ENCODE assay signal across 8 cellular contexts in the genomic region with DNA sequence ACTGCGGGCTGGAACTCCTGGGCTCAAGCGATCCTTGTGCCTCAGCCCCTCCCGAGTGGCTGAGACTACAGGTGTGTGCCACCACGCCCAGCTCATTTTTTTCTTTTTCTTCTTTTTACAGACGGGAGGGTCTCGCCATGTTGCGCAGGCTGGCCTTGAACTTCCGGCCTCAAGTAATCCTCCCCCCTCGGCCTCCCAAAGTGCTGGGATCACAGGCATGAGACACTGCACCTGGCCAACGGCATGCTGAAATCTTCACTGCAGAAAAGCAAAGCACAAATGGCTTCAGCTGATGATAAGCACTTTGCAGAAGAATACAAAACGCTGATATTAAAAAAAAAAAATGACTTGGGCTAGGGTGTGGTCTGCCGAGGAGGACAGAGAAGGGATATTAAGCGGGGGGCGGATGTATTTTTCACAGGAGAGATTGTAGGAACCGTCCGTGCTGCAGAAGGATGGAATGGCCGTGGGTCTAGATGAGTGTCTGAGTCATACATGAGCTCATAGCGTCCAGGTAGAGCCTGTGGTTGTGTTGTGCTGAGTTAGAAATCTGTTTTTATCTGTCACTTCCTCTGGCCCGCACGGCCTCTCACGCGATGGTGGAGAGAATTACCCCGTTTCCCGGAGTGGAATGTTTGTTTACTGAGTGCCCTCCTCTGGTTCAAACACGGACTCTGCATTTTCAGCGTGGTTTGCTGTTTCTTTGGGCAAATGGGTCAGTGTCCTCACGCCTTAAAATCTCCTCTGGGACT. TPM values are rescaled to one million over a fixed set of nuclear protein-coding genes. Genes with fewer than 3 reads are reported as not detected.
DNase-seq lines count a peak whose midpoint lies in the region; ATAC-seq, FAIRE-seq and TF ChIP-seq lines count a peak whose summit lies in the region.

No MANE protein-coding gene starts in this region.

- TF ChIP-seq CTCF in keratinocyte (optimal IDR thresholded peaks at IDR 0.05 in 1 of 3, IDR thresholded peaks at IDR 0.05 in 1 of 3, conservative IDR thresholded peaks at IDR 0.05 in 1 of 3; ENCODE audit: extremely low read depth in 1 of 3, insufficient read depth in 2 of 3, low read length in 3 of 3) (no peak), upper lobe of left lung (IDR thresholded peaks at IDR 0.05) (no peak)

- H3K4me3 Mint-ChIP-seq in activated CD4-positive, alpha-beta T cell treated with anti-CD3 and anti-CD28 coated beads, Interleukin-2, amount 10 ng/mL, durations not matched to agents 7 days and 5 days: peak overlapping the region; percentile 28

- H3K9ac ChIP-seq in keratinocyte (ENCODE audit: control insufficient read depth, extremely low read depth, insufficient read depth, low read length): no peak overlapping the region

- DNase-seq in COLO829 (ENCODE audit: low spot score) (peak; percentile 20), MG63 (peak; percentile 79), keratinocyte (ENCODE audit: low read depth, low spot score) (no peak), T-helper 9 cell (no peak), upper lobe of left lung (no peak), NCI-H1092 (lab: John Stamatoyannopoulos, UW) (no peak)
- DNase-seq in activated CD4-positive, alpha-beta T cell treated with anti-CD3 and anti-CD28 coated beads, Interleukin-2, amount 10 ng/mL, durations not matched to agents 7 days and 5 days: peak; percentile 67

- no peaks in the 10 kb centered on the region for H3K79me2 ChIP-seq in keratinocyte (ENCODE audit: control insufficient read depth, insufficient read depth, low read length)

- no peaks in the 10 kb centered on the region for H4K20me1 ChIP-seq in keratinocyte (ENCODE audit: control insufficient read depth, extremely low read depth, insufficient read depth, low read length)

- peak overlapping the region; percentile 20 for H2AFZ ChIP-seq in keratinocyte (ENCODE audit: control insufficient read depth, low read length)

- H3K36me3 ChIP-seq in MG63 (no peaks in the 10 kb centered on the region), keratinocyte (ENCODE audit: control insufficient read depth in 2 of 2, extremely low read depth in 1 of 2, insufficient read depth in 2 of 2, low read length in 2 of 2) (no peaks in the 10 kb centered on the region), upper lobe of left lung (no peaks in the 10 kb centered on the region)

- H3K9me1 ChIP-seq in keratinocyte (ENCODE audit: control insufficient read depth, extremely low read depth, insufficient read depth, low read length): no peaks in the 10 kb centered on the region

- H3K9me3 ChIP-seq in MG63 (no peaks in the 10 kb centered on the region; the same call in 1 of the 2 replicates), keratinocyte (ENCODE audit: control insufficient read depth, low read depth, low read length) (no peaks in the 10 kb centered on the region), upper lobe of left lung (no peaks in the 10 kb centered on the region)

- ATAC-seq in GM21367 (IDR thresholded peaks at IDR 0.05; ENCODE audit: unreplicated experiment) (peak; percentile 60), upper lobe of left lung (ENCODE audit: low FRiP score in 2 of 2) (no peak)

- peaks cover 2% of the 10 kb centered on the region for H3K36me3 Mint-ChIP-seq in activated CD4-positive, alpha-beta T cell treated with anti-CD3 and anti-CD28 coated beads, Interleukin-2, amount 10 ng/mL, durations not matched to agents 7 days and 5 days (ENCODE audit: low read depth)

- peak overlapping the region; percentile 84 for H3K27ac Mint-ChIP-seq in activated CD4-positive, alpha-beta T cell treated with anti-CD3 and anti-CD28 coated beads, Interleukin-2, amount 10 ng/mL, durations not matched to agents 7 days and 5 days

- POLR2A ChIA-PET in activated CD4-positive, alpha-beta T cell treated with anti-CD3 and anti-CD28 coated beads, Interleukin-2, amount 10 ng/mL, durations not matched to agents 7 days and 5 days (lab: Charles Lee): no interaction called here

- no peak for TF ChIP-seq POLR2A in upper lobe of left lung (IDR thresholded peaks at IDR 0.05)

- H3K4me1 ChIP-seq in keratinocyte (ENCODE audit: control insufficient read depth, extremely low read depth, insufficient read depth, low read length) (no peaks in the 10 kb centered on the region), upper lobe of left lung (peaks cover 0 to 6% (median 3%) of the 10 kb centered on the region in 4 donors)

- CTCF ChIA-PET in activated CD4-positive, alpha-beta T cell treated with anti-CD3 and anti-CD28 coated beads, Interleukin-2, amount 10 ng/mL, durations not matched to agents 7 days and 5 days (lab: Charles Lee): no interaction called here

- dilution Hi-C loops in keratinocyte (cut with MboI; ENCODE audit: extremely low pct_ligation_motif_present, low sequenced_read_pairs): no loop called here

- no peak overlapping the region for H3K4me2 ChIP-seq in keratinocyte (ENCODE audit: control insufficient read depth, extremely low read depth, insufficient read depth, low read depth, low read length)

- H3K27me3 ChIP-seq in MG63 (peaks cover 2% of the 10 kb centered on the region), keratinocyte (ENCODE audit: control insufficient read depth, extremely low read depth, insufficient read depth, low read length) (no peaks in the 10 kb centered on the region), upper lobe of left lung (no peaks in the 10 kb centered on the region)

- H3K4me1 Mint-ChIP-seq in activated CD4-positive, alpha-beta T cell treated with anti-CD3 and anti-CD28 coated beads, Interleukin-2, amount 10 ng/mL, durations not matched to agents 7 days and 5 days: peaks cover 26% of the 10 kb centered on the region

- 43 to 52% methylated on average over 25 to 26 of the region's 27 CpGs for WGBS in upper lobe of left lung, 2 donors

- H3K27ac ChIP-seq in keratinocyte (ENCODE audit: control insufficient read depth, insufficient read depth, low read length): no peak overlapping the region
- no peak overlapping the region for H3K27ac ChIP-seq in upper lobe of left lung

- H3K9me3 Mint-ChIP-seq in activated CD4-positive, alpha-beta T cell treated with anti-CD3 and anti-CD28 coated beads, Interleukin-2, amount 10 ng/mL, durations not matched to agents 7 days and 5 days: peaks cover 2% of the 10 kb centered on the region

- no peak for TF ChIP-seq EP300 in upper lobe of left lung (IDR thresholded peaks at IDR 0.05)

- no peak for FAIRE-seq in keratinocyte (lab: Jason Lieb, UNC)

- no peaks in the 10 kb centered on the region for H3K27me3 Mint-ChIP-seq in activated CD4-positive, alpha-beta T cell treated with anti-CD3 and anti-CD28 coated beads, Interleukin-2, amount 10 ng/mL, durations not matched to agents 7 days and 5 days

- no peak overlapping the region for H3K4me3 ChIP-seq in MG63
- no peak overlapping the region for H3K4me3 ChIP-seq in keratinocyte (ENCODE audit: control insufficient read depth in 2 of 3, extremely low read depth in 1 of 3, insufficient read depth in 2 of 3, low read depth in 1 of 3, low read length in 3 of 3)
- H3K4me3 ChIP-seq in upper lobe of left lung: no peak overlapping the region

RNA-seq across cellular contexts. Expression of a gene that starts 8.5 kb away (rescaled TPM):
- total RNA-seq in MG63 (2014; rRNA removed; shearing (Covaris generic); ENCODE audit: low replicate concordance): 63.5 and 73.3 TPM in 2 replicates
- total RNA-seq in activated CD4-positive, alpha-beta T cell treated with anti-CD3 and anti-CD28 coated beads, Interleukin-2, amount 10 ng/mL, durations not matched to agents 7 days and 5 days: 10 to 100 TPM; 61.6 to 66.5 TPM
- 12.8 to 15.1 TPM (median 13.8 TPM) in 3 replicates for polyA plus RNA-seq in keratinocyte
- 10.1 TPM for polyA plus RNA-seq in keratinocyte (2011; ENCODE audit: low read depth)
- polyA plus RNA-seq in keratinocyte (2011; cell fraction: cytosol; rRNA removed): 6.9 and 13.2 TPM in 2 replicates
- 61.1 and 68.7 TPM in 2 replicates for polyA plus RNA-seq in keratinocyte (2011; cell fraction: nucleus; rRNA removed)
- polyA plus RNA-seq in keratinocyte (2012; ENCODE audit: low replicate concordance): 16.5 and 21.8 TPM in 2 replicates
- 3.5 to 14.5 TPM (median 3.7 TPM) in 3 replicates for polyA minus RNA-seq in keratinocyte
- 8.1 TPM for polyA minus RNA-seq in keratinocyte (2011; cell fraction: cytosol; rRNA and poly(A)+ RNA removed)
- 12.1 and 12.2 TPM in 2 replicates for polyA minus RNA-seq in keratinocyte (2011; cell fraction: nucleus; rRNA and poly(A)+ RNA removed)
- total RNA-seq in upper lobe of left lung: 100 to 1,000 TPM in 2 of 6 donors, 10 to 100 TPM in 4; 40.9 to 193 (median 52.4) TPM

RNA-seq across cellular contexts. Expression of a gene that starts 32.0 kb away (rescaled TPM):
- total RNA-seq in MG63 (2014; rRNA removed; shearing (Covaris generic); ENCODE audit: low replicate concordance): not detected in 2 replicates
- total RNA-seq in activated CD4-positive, alpha-beta T cell treated with anti-CD3 and anti-CD28 coated beads, Interleukin-2, amount 10 ng/mL, durations not matched to agents 7 days and 5 days: not detected
- polyA plus RNA-seq in keratinocyte: 0.08 to 0.23 TPM in 2 of 3 replicates, not detected in the other
- not detected for polyA plus RNA-seq in keratinocyte (2011; ENCODE audit: low read depth)
- not detected in 2 replicates for polyA plus RNA-seq in keratinocyte (2011; cell fraction: cytosol; rRNA removed)
- 0.93 and 1.2 TPM in 2 replicates for polyA plus RNA-seq in keratinocyte (2011; cell fraction: nucleus; rRNA removed)
- 0.24 TPM in 1 of 2 replicates, not detected in the other for polyA plus RNA-seq in keratinocyte (2012; ENCODE audit: low replicate concordance)
- 0.73 TPM in 1 of 3 replicates, not detected in the others for polyA minus RNA-seq in keratinocyte
- not detected for polyA minus RNA-seq in keratinocyte (2011; cell fraction: cytosol; rRNA and poly(A)+ RNA removed)
- polyA minus RNA-seq in keratinocyte (2011; cell fraction: nucleus; rRNA and poly(A)+ RNA removed): 0.78 TPM in 1 of 2 replicates, not detected in the other
- total RNA-seq in upper lobe of left lung: 1 to 10 TPM in 1 of 6 donors, not detected in 5; 2.2 TPM

RNA-seq across cellular contexts. Expression of a gene that starts 45.9 kb away (rescaled TPM):
- not detected in 2 replicates for total RNA-seq in MG63 (2014; rRNA removed; shearing (Covaris generic); ENCODE audit: low replicate concordance)
- total RNA-seq in activated CD4-positive, alpha-beta T cell treated with anti-CD3 and anti-CD28 coated beads, Interleukin-2, amount 10 ng/mL, durations not matched to agents 7 days and 5 days: 100 to 1,000 TPM in 1 of 2 experiments, 10 to 100 TPM in 1; 99.1 to 107 TPM
- polyA plus RNA-seq in keratinocyte: not detected in 3 replicates
- not detected for polyA plus RNA-seq in keratinocyte (2011; ENCODE audit: low read depth)
- polyA plus RNA-seq in keratinocyte (2011; cell fraction: cytosol; rRNA removed): not detected in 2 replicates
- not detected in 2 replicates for polyA plus RNA-seq in keratinocyte (2011; cell fraction: nucleus; rRNA removed)
- not detected in 2 replicates for polyA plus RNA-seq in keratinocyte (2012; ENCODE audit: low replicate concordance)
- polyA minus RNA-seq in keratinocyte: not detected in 3 replicates
- polyA minus RNA-seq in keratinocyte (2011; cell fraction: cytosol; rRNA and poly(A)+ RNA removed): not detected
- polyA minus RNA-seq in keratinocyte (2011; cell fraction: nucleus; rRNA and poly(A)+ RNA removed): not detected in 2 replicates
- total RNA-seq in upper lobe of left lung: 1 to 10 TPM; 1.7 to 4.4 (median 3.3) TPM

Comparison
In these comparisons a context has a peak if more than half of its experiments do, and no peak if none do; other contexts are left out.
1. DNase-seq: peak in COLO829 (single experiment), MG63 (single experiment) and activated CD4-positive, alpha-beta T cell treated with anti-CD3 and anti-CD28 coated beads, Interleukin-2, amount 10 ng/mL, durations not matched to agents 7 days and 5 days (single experiment); none in keratinocyte (single experiment), T-helper 9 cell (single experiment), upper lobe of left lung (0 of 2) and NCI-H1092 (single experiment).
2. RNA of a gene that starts 45.9 kb away (total RNA-seq): 99.1 to 107 TPM in activated CD4-positive, alpha-beta T cell treated with anti-CD3 and anti-CD28 coated beads, Interleukin-2, amount 10 ng/mL, durations not matched to agents 7 days and 5 days; 1.7 to 4.4 TPM in upper lobe of left lung and not detected in MG63; every median in the first group is over 10 times any median in the second.